In genomic region chr17:41763327-41763726, GRCh38 we compare ENCODE assay signal across 30 cellular contexts. TPM values are rescaled to one million over a fixed set of nuclear protein-coding genes. Genes with fewer than 3 reads are reported as not detected.
"Had no signal": no experiment of that assay in that cellular context is flagged by ENCODE, and none has a peak within 500 bp of the region (broad histone marks: within the 10 kb centered on the region; RNA-seq: fewer than 3 reads in every experiment).

No MANE protein-coding gene starts in this region.

- H3K4me3 Mint-ChIP-seq: activated CD4-positive, alpha-beta T cell treated with anti-CD3 and anti-CD28 coated beads for 36 hours; activated CD8-positive, alpha-beta memory T cell treated with anti-CD3 and anti-CD28 coated beads, Interleukin-2, amount 10 ng/mL, durations not matched to agents 7 days and 5 days; activated CD8-positive, alpha-beta T cell treated with anti-CD3 and anti-CD28 coated beads, Interleukin-2, amount 10 ng/mL, durations not matched to agents 7 days and 5 days; activated T-cell treated with anti-CD3 and anti-CD28 coated beads, Interleukin-2, amount 50 U/mL, for 72 hours; central memory CD8-positive, alpha-beta T cell; dendritic cell treated with granulocyte-macrophage colony-stimulating factor and Interleukin-4, amounts not matched to agents 40 ng/mL and 50 ng/mL, for 4 days; natural killer cell treated with Interleukin-12 subunit alpha and Interleukin-12 subunit beta and Interleukin-15 and Interleukin-18, amount 100 ng/mL, for 72 hours; T-cell; T-helper 2 cell treated with Interferon-gamma antibody and Interleukin-4, amounts not matched to agents 5 μg/mL and 100 μg/mL, for 36 hours had no signal

- H3K27ac ChIP-seq: gastrocnemius medialis, left lung, lower lobe of right lung, neutrophil, pancreas, psoas muscle, suprapubic skin, tibial artery had no signal

- H3K9me3 ChIP-seq: gastrocnemius medialis, left lung, lower lobe of right lung, neutrophil, pancreas, psoas muscle, suprapubic skin, tibial artery had no signal

- DNase-seq: activated CD4-positive, alpha-beta T cell treated with anti-CD3 and anti-CD28 coated beads for 36 hours; activated CD4-positive, CD25-positive, alpha-beta regulatory T cell; activated CD8-positive, alpha-beta memory T cell treated with anti-CD3 and anti-CD28 coated beads, Interleukin-2, amount 10 ng/mL, durations not matched to agents 7 days and 5 days; activated CD8-positive, alpha-beta T cell treated with anti-CD3 and anti-CD28 coated beads, Interleukin-2, amount 10 ng/mL, durations not matched to agents 7 days and 5 days; activated naive CD4-positive, alpha-beta T cell; activated T-cell treated with anti-CD3 and anti-CD28 coated beads for 4 hours; activated T-cell treated with anti-CD3 and anti-CD28 coated beads, Interleukin-2, amount 50 U/mL, for 72 hours; gastrocnemius medialis; glutamatergic neuron; left lung; lower lobe of right lung; mesenchymal stem cell; pancreas; psoas muscle; stimulated activated CD4-positive, alpha-beta T cell treated with anti-CD3 and anti-CD28 coated beads, Interleukin-1b, Interleukin-23, amount 100 ng/mL, for 48 hours; stimulated activated naive CD4-positive, alpha-beta T cell; T-cell; tibial artery had no signal

- H3K4me1 Mint-ChIP-seq: activated CD4-positive, alpha-beta T cell treated with anti-CD3 and anti-CD28 coated beads for 36 hours; activated CD8-positive, alpha-beta memory T cell treated with anti-CD3 and anti-CD28 coated beads, Interleukin-2, amount 10 ng/mL, durations not matched to agents 7 days and 5 days; central memory CD8-positive, alpha-beta T cell; T-cell had no signal

- H3K27ac Mint-ChIP-seq: activated CD4-positive, alpha-beta T cell treated with anti-CD3 and anti-CD28 coated beads for 36 hours; activated CD8-positive, alpha-beta memory T cell treated with anti-CD3 and anti-CD28 coated beads, Interleukin-2, amount 10 ng/mL, durations not matched to agents 7 days and 5 days; activated CD8-positive, alpha-beta T cell treated with anti-CD3 and anti-CD28 coated beads, Interleukin-2, amount 10 ng/mL, durations not matched to agents 7 days and 5 days; activated naive CD4-positive, alpha-beta T cell treated with anti-CD3 and anti-CD28 coated beads, Interleukin-2, amount 50 U/mL, for 72 hours; activated T-cell treated with anti-CD3 and anti-CD28 coated beads, Interleukin-2, amount 50 U/mL, for 72 hours; dendritic cell treated with granulocyte-macrophage colony-stimulating factor and Interleukin-4, amounts not matched to agents 40 ng/mL and 50 ng/mL, for 4 days; natural killer cell treated with Interleukin-12 subunit alpha and Interleukin-12 subunit beta and Interleukin-15 and Interleukin-18, amount 100 ng/mL, for 72 hours; T-cell; T-helper 2 cell treated with Interferon-gamma antibody and Interleukin-4, amounts not matched to agents 5 μg/mL and 100 μg/mL, for 36 hours had no signal

- FAIRE-seq: bronchial epithelial cell, keratinocyte, pancreas had no signal

- H3K27me3 Mint-ChIP-seq: activated CD4-positive, alpha-beta T cell treated with anti-CD3 and anti-CD28 coated beads for 36 hours; activated CD8-positive, alpha-beta memory T cell treated with anti-CD3 and anti-CD28 coated beads, Interleukin-2, amount 10 ng/mL, durations not matched to agents 7 days and 5 days; dendritic cell treated with granulocyte-macrophage colony-stimulating factor and Interleukin-4, amounts not matched to agents 40 ng/mL and 50 ng/mL, for 4 days; natural killer cell treated with Interleukin-12 subunit alpha and Interleukin-12 subunit beta and Interleukin-15 and Interleukin-18, amount 100 ng/mL, for 72 hours; T-cell had no signal

- H3K4me1 ChIP-seq: gastrocnemius medialis, left lung, lower lobe of right lung, pancreas, psoas muscle, suprapubic skin, tibial artery had no signal

- H3K9me3 Mint-ChIP-seq: activated naive CD4-positive, alpha-beta T cell treated with anti-CD3 and anti-CD28 coated beads, Interleukin-2, amount 50 U/mL, for 72 hours; activated T-cell treated with anti-CD3 and anti-CD28 coated beads, Interleukin-2, amount 50 U/mL, for 72 hours; central memory CD8-positive, alpha-beta T cell; dendritic cell treated with granulocyte-macrophage colony-stimulating factor and Interleukin-4, amounts not matched to agents 40 ng/mL and 50 ng/mL, for 4 days; natural killer cell treated with Interleukin-12 subunit alpha and Interleukin-12 subunit beta and Interleukin-15 and Interleukin-18, amount 100 ng/mL, for 72 hours; T-cell; T-helper 2 cell treated with Interferon-gamma antibody and Interleukin-4, amounts not matched to agents 5 μg/mL and 100 μg/mL, for 36 hours had no signal

- H3K4me2 ChIP-seq: smooth muscle cell had no signal

- H3K36me3 ChIP-seq: neutrophil had no signal

- H3K27me3 ChIP-seq: gastrocnemius medialis, left lung, neutrophil, pancreas, suprapubic skin, tibial artery had no signal

- ATAC-seq: activated CD4-positive, alpha-beta T cell treated with anti-CD3 and anti-CD28 coated beads for 36 hours; activated CD8-positive, alpha-beta memory T cell treated with anti-CD3 and anti-CD28 coated beads, Interleukin-2, amount 10 ng/mL, durations not matched to agents 7 days and 5 days; activated CD8-positive, alpha-beta T cell treated with anti-CD3 and anti-CD28 coated beads, Interleukin-2, amount 10 ng/mL, durations not matched to agents 7 days and 5 days; activated naive CD4-positive, alpha-beta T cell treated with anti-CD3 and anti-CD28 coated beads, Interleukin-2, amount 50 U/mL, for 72 hours; activated T-cell treated with anti-CD3 and anti-CD28 coated beads, Interleukin-2, amount 50 U/mL, for 72 hours; gastrocnemius medialis; left lung; natural killer cell treated with Interleukin-12 subunit alpha and Interleukin-12 subunit beta and Interleukin-15 and Interleukin-18, amount 100 ng/mL, for 72 hours; psoas muscle; T-cell had no signal

- H3K4me3 ChIP-seq: gastrocnemius medialis, left lung, lower lobe of right lung, pancreas, psoas muscle, smooth muscle cell, suprapubic skin, tibial artery had no signal

- H3K36me3 Mint-ChIP-seq: activated CD8-positive, alpha-beta memory T cell treated with anti-CD3 and anti-CD28 coated beads, Interleukin-2, amount 10 ng/mL, durations not matched to agents 7 days and 5 days; activated naive CD4-positive, alpha-beta T cell treated with anti-CD3 and anti-CD28 coated beads, Interleukin-2, amount 50 U/mL, for 72 hours; natural killer cell treated with Interleukin-12 subunit alpha and Interleukin-12 subunit beta and Interleukin-15 and Interleukin-18, amount 100 ng/mL, for 72 hours; T-cell had no signal

RNA-seq across cellular contexts. Expression of gene HAP1, which starts 28.9 kb away (rescaled TPM):
- total RNA-seq: activated CD4-positive, alpha-beta T cell treated with anti-CD3 and anti-CD28 coated beads for 36 hours; activated naive CD4-positive, alpha-beta T cell treated with anti-CD3 and anti-CD28 coated beads, Interleukin-2, amount 50 U/mL, for 72 hours; natural killer cell treated with Interleukin-12 subunit alpha and Interleukin-12 subunit beta and Interleukin-15 and Interleukin-18, amount 100 ng/mL, for 72 hours had no signal

RNA-seq across cellular contexts. Expression of gene FKBP10, which starts 49.5 kb away (rescaled TPM):
- total RNA-seq: activated CD8-positive, alpha-beta T cell treated with anti-CD3 and anti-CD28 coated beads, Interleukin-2, amount 10 ng/mL, durations not matched to agents 7 days and 5 days had no signal

RNA-seq across cellular contexts. Expression of gene GAST, which starts 51.2 kb away (rescaled TPM):
- total RNA-seq: activated CD4-positive, alpha-beta T cell treated with anti-CD3 and anti-CD28 coated beads for 36 hours; activated CD8-positive, alpha-beta memory T cell treated with anti-CD3 and anti-CD28 coated beads, Interleukin-2, amount 10 ng/mL, durations not matched to agents 7 days and 5 days; activated CD8-positive, alpha-beta T cell treated with anti-CD3 and anti-CD28 coated beads, Interleukin-2, amount 10 ng/mL, durations not matched to agents 7 days and 5 days; activated naive CD4-positive, alpha-beta T cell treated with anti-CD3 and anti-CD28 coated beads, Interleukin-2, amount 50 U/mL, for 72 hours; activated T-cell treated with anti-CD3 and anti-CD28 coated beads, Interleukin-2, amount 50 U/mL, for 72 hours; bronchial epithelial cell; epithelial cell of proximal tubule; gastrocnemius medialis; left lung; lower lobe of right lung; natural killer cell treated with Interleukin-12 subunit alpha and Interleukin-12 subunit beta and Interleukin-15 and Interleukin-18, amount 100 ng/mL, for 72 hours; pancreas; psoas muscle; smooth muscle cell; suprapubic skin; T-cell; ureter had no signal
- polyA plus RNA-seq: pancreas, psoas muscle had no signal
